In the genomic region with DNA sequence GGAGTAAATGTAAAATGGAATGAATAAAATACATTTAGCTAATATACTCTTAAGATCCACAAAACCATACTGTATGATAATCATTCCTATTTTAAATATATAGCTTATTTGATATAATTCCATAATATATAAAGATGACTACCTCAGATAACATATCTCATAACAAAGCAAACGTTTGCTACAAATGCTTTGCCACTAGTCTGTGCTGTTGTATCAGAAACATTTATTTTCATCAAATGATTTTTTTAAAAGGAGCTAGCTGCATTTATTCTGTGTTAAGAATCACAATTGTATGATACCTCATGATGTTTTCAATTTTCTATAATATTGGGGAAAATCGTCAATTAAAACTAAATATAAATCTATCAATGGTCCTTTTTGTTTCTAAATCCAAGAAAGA, we compare ENCODE assay signal across 12 cellular contexts.
A peak's percentile ranks its signal among the peaks of the same experiment; 100 is the strongest.
DNase-seq lines count a peak whose midpoint lies in the region; ATAC-seq and TF ChIP-seq lines count a peak whose summit lies in the region.
"Had no signal": no experiment of that assay in that cellular context is flagged by ENCODE, and none has a peak within 500 bp of the region (broad histone marks: within the 10 kb centered on the region; RNA-seq: fewer than 3 reads in every experiment).

No MANE protein-coding gene starts in this region.

- no peak overlapping the region for H3T11ph ChIP-seq in H9 (ENCODE audit: low read length)

- H2BK12ac ChIP-seq in H9 (ENCODE audit: insufficient read length, low read depth, low read length) = no peak overlapping the region

- no peak overlapping the region for H3K27ac ChIP-seq in H9 (ENCODE audit: insufficient read length, low read depth, low read length)
- H3K27ac ChIP-seq: thyroid gland had no signal

- ATAC-seq in HG03565 (IDR thresholded peaks at IDR 0.05; ENCODE audit: unreplicated experiment) (no peak), GM21526 (IDR thresholded peaks at IDR 0.05; ENCODE audit: low FRiP score, unreplicated experiment) (no peak)

- H2BK5ac ChIP-seq in H9 (ENCODE audit: insufficient read length, low read length) = no peak overlapping the region

- no peak overlapping the region for H4K91ac ChIP-seq in H9 (ENCODE audit: insufficient read length, low read depth, low read length)

- H3K4me1 Mint-ChIP-seq in H9 = peaks cover 0 to 3% of the 10 kb centered on the region in 2 experiments; a peak in 1 of 4 replicates
- H3K4me1 Mint-ChIP-seq in chondrocyte (ENCODE audit: low read depth) = peaks cover 4% of the 10 kb centered on the region
- peaks cover 11% of the 10 kb centered on the region for H3K4me1 Mint-ChIP-seq in nephron progenitor cell

- H3K4me1 ChIP-seq in H9 (ENCODE audit: insufficient read depth, low read length) = no peaks in the 10 kb centered on the region
- H3K4me1 ChIP-seq: thyroid gland had no signal

- no peak overlapping the region for H3K4ac ChIP-seq in H9 (ENCODE audit: low read depth, low read length)

- no peaks in the 10 kb centered on the region for H3K23me2 ChIP-seq in H9 (ENCODE audit: insufficient read length, low read depth, low read length, poor library complexity, severe bottlenecking)

- H3K56ac ChIP-seq in H9 (ENCODE audit: insufficient read length, low read depth, low read length) = no peak overlapping the region

- H3K27ac Mint-ChIP-seq in H9 = no peak overlapping the region
- no peak overlapping the region for H3K27ac Mint-ChIP-seq in chondrocyte (ENCODE audit: unreplicated experiment)
- no peak overlapping the region for H3K27ac Mint-ChIP-seq in nephron progenitor cell
- H3K27ac Mint-ChIP-seq: T-helper 2 cell treated with Interferon-gamma antibody and Interleukin-4, amounts not matched to agents 5 μg/mL and 100 μg/mL, for 36 hours had no signal

- no peak overlapping the region for H3K4me2 ChIP-seq in H9 (ENCODE audit: insufficient read depth, insufficient read length, low read length)

- H2AFZ ChIP-seq in H9 (ENCODE audit: low read length) = no peak overlapping the region

- H3K36me3 Mint-ChIP-seq in H9 (ENCODE audit: insufficient read depth in 1 of 3, low read depth in 3 of 3) (no peaks in the 10 kb centered on the region), chondrocyte (ENCODE audit: low read depth) (no peaks in the 10 kb centered on the region), nephron progenitor cell (ENCODE audit: low read depth) (no peaks in the 10 kb centered on the region)

- no peak overlapping the region for H3K23ac ChIP-seq in H9 (ENCODE audit: insufficient read length, low read depth, low read length)

- no peaks in the 10 kb centered on the region for H3K27me3 ChIP-seq in H9 (ENCODE audit: insufficient read depth, low read length)
- H3K27me3 ChIP-seq: thyroid gland had no signal

- no peak overlapping the region for H2AK5ac ChIP-seq in H9 (ENCODE audit: insufficient read length, low read length)

- H3K9me3 ChIP-seq in H9 (ENCODE audit: control insufficient read depth, low read depth, low read length) = no peaks in the 10 kb centered on the region
- H3K9me3 ChIP-seq: thyroid gland had no signal

- H2BK120ac ChIP-seq in H9 (ENCODE audit: low read depth, low read length, poor library complexity, severe bottlenecking) = no peak overlapping the region

- H3K14ac ChIP-seq in H9 (ENCODE audit: insufficient read depth, low read length) = no peak overlapping the region

- H4K5ac ChIP-seq in H9 (ENCODE audit: insufficient read length, low read depth, low read length) = no peak overlapping the region

- TF ChIP-seq CTCF in H9 (conservative IDR thresholded peaks at IDR 0.05) (peak; percentile 57), chondrocyte (IDR thresholded peaks at IDR 0.05) (peak; percentile 75), nephron progenitor cell (IDR thresholded peaks at IDR 0.05) (peak; percentile 25)

- no peak overlapping the region for H3K9ac ChIP-seq in H9 (ENCODE audit: extremely low read depth, insufficient read length, low read length)

- no peak overlapping the region for H2BK20ac ChIP-seq in H9 (ENCODE audit: low read depth, low read length, poor library complexity, severe bottlenecking)

- WGBS in H9 (ENCODE audit: extremely low coverage, insufficient read length, low lambda C conversion rate) = no CpG with 5 or more reads among the region's 2 CpGs

- no peaks in the 10 kb centered on the region for H3K79me1 ChIP-seq in H9 (ENCODE audit: insufficient read depth, low read depth, low read length, poor library complexity, severe bottlenecking)

- H3K9me3 Mint-ChIP-seq in H9 = no peaks in the 10 kb centered on the region
- H3K9me3 Mint-ChIP-seq in chondrocyte (ENCODE audit: low read depth) = no peaks in the 10 kb centered on the region
- no peaks in the 10 kb centered on the region for H3K9me3 Mint-ChIP-seq in nephron progenitor cell
- H3K9me3 Mint-ChIP-seq: T-helper 2 cell treated with Interferon-gamma antibody and Interleukin-4, amounts not matched to agents 5 μg/mL and 100 μg/mL, for 36 hours had no signal

- H3K79me2 ChIP-seq in H9 (ENCODE audit: insufficient read depth, low read length) = no peaks in the 10 kb centered on the region

- no peak overlapping the region for H3K18ac ChIP-seq in H9 (ENCODE audit: insufficient read length, low read depth, low read length)

- no peak overlapping the region for H4K8ac ChIP-seq in H9 (replicated peaks; ENCODE audit: insufficient read length, low read depth, low read length)

- H4K20me1 ChIP-seq in H9 (ENCODE audit: control insufficient read depth, insufficient read depth, insufficient read length) = no peaks in the 10 kb centered on the region

- H3K27me3 Mint-ChIP-seq in H9 (ENCODE audit: low read depth) = no peaks in the 10 kb centered on the region
- H3K27me3 Mint-ChIP-seq in chondrocyte (ENCODE audit: low read depth) = peaks cover 18% of the 10 kb centered on the region
- no peaks in the 10 kb centered on the region for H3K27me3 Mint-ChIP-seq in nephron progenitor cell (ENCODE audit: low read depth, poor library complexity)

- no peak overlapping the region for H3K4me3 Mint-ChIP-seq in H9
- H3K4me3 Mint-ChIP-seq in chondrocyte (ENCODE audit: unreplicated experiment) = no peak overlapping the region
- H3K4me3 Mint-ChIP-seq in nephron progenitor cell = no peak overlapping the region
- H3K4me3 Mint-ChIP-seq: T-helper 2 cell treated with Interferon-gamma antibody and Interleukin-4, amounts not matched to agents 5 μg/mL and 100 μg/mL, for 36 hours had no signal

- H2BK15ac ChIP-seq in H9 (ENCODE audit: low read depth, low read length) = no peak overlapping the region

- DNase-seq in H9 (no peak), NCI-H2171 treated with DMSO at 0.1 percent for 48 hours (lab: John Stamatoyannopoulos, UW) (peak; percentile 53), chondrocyte (ENCODE audit: low spot score) (no peak), nephron progenitor cell (no peak), foreskin melanocyte (no peak), OCI-M2 (lab: John Stamatoyannopoulos, UW; ENCODE audit: unreplicated experiment) (no peak)
- DNase-seq: activated naive CD4-positive, alpha-beta T cell; KG1; thyroid gland had no signal

Comparison
In these comparisons a context has a peak if more than half of its experiments do, and no peak if none do; other contexts are left out.
1. CTCF ChIP-seq: peak in every context shown above with its lines; median percentile 75 in chondrocyte; 57 in H9; 25 in nephron progenitor cell.